ENCODE assay signal across 22 cellular contexts in the genomic region with DNA sequence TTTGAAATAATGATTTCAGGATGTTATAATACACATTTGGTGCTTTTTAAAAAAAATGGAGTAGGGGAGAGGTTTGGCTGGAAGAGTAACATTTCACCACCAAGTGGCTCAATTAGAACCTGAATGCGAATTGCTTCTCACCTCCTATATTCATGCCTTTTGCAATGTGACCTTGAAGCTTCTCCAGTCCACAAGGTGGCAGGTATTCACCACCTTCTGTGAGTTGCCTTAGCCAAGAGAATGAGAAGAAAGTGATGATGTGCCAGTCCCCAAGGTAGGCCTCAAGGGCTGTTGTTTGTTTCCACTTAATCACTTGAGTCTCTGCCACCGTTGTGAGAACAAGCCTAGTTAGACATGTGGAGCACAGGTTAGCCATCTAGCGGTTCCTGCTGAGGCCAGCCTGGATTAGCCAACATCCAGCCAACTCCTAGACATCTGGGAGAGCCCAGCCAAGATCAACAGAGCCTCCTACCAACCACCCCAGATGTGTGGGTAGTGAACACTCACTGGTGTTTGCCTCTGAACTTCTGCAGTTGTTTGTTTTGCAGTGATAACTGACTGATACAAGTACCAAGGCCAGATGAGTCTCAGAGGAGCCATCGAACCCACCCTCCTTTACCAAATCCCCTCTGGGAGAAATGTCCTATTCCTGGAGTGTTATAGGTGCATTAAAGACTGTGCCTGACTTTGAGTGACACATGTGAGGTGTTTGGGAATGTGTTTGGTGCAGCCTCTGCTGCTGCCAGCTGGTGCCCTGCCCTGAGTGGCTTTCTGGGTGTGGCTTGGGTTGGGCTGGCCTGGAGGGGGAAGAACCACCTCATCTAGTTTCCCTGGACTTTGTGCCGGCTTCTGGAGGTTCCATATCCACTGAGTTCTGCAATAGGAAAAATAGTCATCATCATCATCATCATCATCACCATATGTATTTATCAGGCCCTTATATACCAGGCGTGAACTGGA.
DNase-seq lines count a peak whose midpoint lies in the region; ATAC-seq and TF ChIP-seq lines count a peak whose summit lies in the region.
"Had no signal": no experiment of that assay in that cellular context is flagged by ENCODE, and none has a peak within 500 bp of the region (broad histone marks: within the 10 kb centered on the region; RNA-seq: fewer than 3 reads in every experiment).

No MANE protein-coding gene starts in this region.

- H3K9me2 ChIP-seq in PC-3 (replicated peaks; ENCODE audit: low read length) = no peaks in the 10 kb centered on the region

- intact Hi-C loops in PC-3 (cut with micrococcal nuclease) = loop anchor here (2.0 kb wide), 1 partner anchor 158 kb away; no protein-coding TSS in a partner anchor
- intact Hi-C loops in activated T-helper 2 cell treated with anti-CD3 and anti-CD28 coated beads, Interferon-gamma antibody, Interleukin-2, Interleukin-4, amounts not matched to agents 10 μg/mL and 5 μg/mL and 100 μg/mL, durations not matched to agents 14 hours and 24 hours and 36 hours (cut with micrococcal nuclease) = no loop called here

- DNase-seq in GM12864 (ENCODE audit: low read depth) (no peak), PC-3 (peak; percentile 43), fibroblast of pulmonary artery (ENCODE audit: low read depth) (peak; percentile 8), foreskin melanocyte (no peak), HEK293T (ENCODE audit: extremely low spot score) (no peak), GDM1 (lab: John Stamatoyannopoulos, UW) (no peak)
- DNase-seq in activated T-helper 2 cell treated with anti-CD3 and anti-CD28 coated beads, Interferon-gamma antibody, Interleukin-2, Interleukin-4, amounts not matched to agents 10 μg/mL and 5 μg/mL and 100 μg/mL, durations not matched to agents 14 hours and 24 hours and 36 hours (ENCODE audit: low spot score) = no peak
- DNase-seq: activated CD8-positive, alpha-beta memory T cell treated with anti-CD3 and anti-CD28 coated beads, Interleukin-2, amount 50 U/mL, for 4 hours; adrenal gland; dermis blood vessel endothelial cell; EL; kidney; NCI-H2227 treated with DMSO at 0.1 percent for 48 hours; retina; Right ventricle myocardium superior; stimulated activated CD4-positive, alpha-beta T cell treated with anti-CD3 and anti-CD28 coated beads, Interleukin-4, amount 100 ng/mL, for 24 hours; stimulated activated naive CD4-positive, alpha-beta T cell treated with Interleukin-2 at 50 U/mL for 16 hours; T1000 had no signal

- H3K79me2 ChIP-seq in PC-3 (ENCODE audit: low read length) = no peaks in the 10 kb centered on the region

- CTCF ChIA-PET in PC-3 (lab: Charles Lee) = no interaction called here
- CTCF ChIA-PET in HEK293T (lab: Yijun Ruan, JAX) = no interaction called here

- H3K4me2 ChIP-seq in PC-3 (ENCODE audit: low read length) = no peak overlapping the region

- POLR2A ChIA-PET in PC-3 (lab: Charles Lee; ENCODE audit: unreplicated experiment) (no interaction called here), HEK293T (lab: Yijun Ruan, JAX) (no interaction called here)

- H3K4me3 Mint-ChIP-seq in activated T-helper 2 cell treated with anti-CD3 and anti-CD28 coated beads, Interferon-gamma antibody, Interleukin-2, Interleukin-4, amounts not matched to agents 10 μg/mL and 5 μg/mL and 100 μg/mL, durations not matched to agents 14 hours and 24 hours and 36 hours (ENCODE audit: low read depth) = no peak overlapping the region
- H3K4me3 Mint-ChIP-seq: B cell; IgD-negative memory B cell; naive thymus-derived CD4-positive, alpha-beta T cell had no signal

- no peaks in the 10 kb centered on the region for H3K36me3 Mint-ChIP-seq in activated T-helper 2 cell treated with anti-CD3 and anti-CD28 coated beads, Interferon-gamma antibody, Interleukin-2, Interleukin-4, amounts not matched to agents 10 μg/mL and 5 μg/mL and 100 μg/mL, durations not matched to agents 14 hours and 24 hours and 36 hours (ENCODE audit: low read depth)
- H3K36me3 Mint-ChIP-seq: naive thymus-derived CD4-positive, alpha-beta T cell had no signal

- H3K4me1 ChIP-seq in PC-3 (ENCODE audit: insufficient read depth, low read length) = no peaks in the 10 kb centered on the region
- H3K4me1 ChIP-seq: adrenal gland had no signal

- no peaks in the 10 kb centered on the region for H3F3A ChIP-seq in PC-3 (ENCODE audit: low read length, unreplicated experiment)

- H3K27ac ChIP-seq in 22Rv1 (no peak overlapping the region), PC-3 (ENCODE audit: low read length) (no peak overlapping the region)
- H3K27ac ChIP-seq: adrenal gland had no signal

- H3K27me3 ChIP-seq in PC-3 (ENCODE audit: low read length) = peaks cover 49% of the 10 kb centered on the region
- H3K27me3 ChIP-seq: adrenal gland had no signal

- no peaks in the 10 kb centered on the region for H4K20me1 ChIP-seq in PC-3 (ENCODE audit: low read length)

- ATAC-seq in PC-3 = peak; percentile 27; the same call in 1 of the 2 replicates
- ATAC-seq: naive thymus-derived CD4-positive, alpha-beta T cell had no signal

- TF ChIP-seq CTCF in 22Rv1 (IDR thresholded peaks at IDR 0.05) (peak; percentile 28), GM12864 (IDR thresholded peaks at IDR 0.05; ENCODE audit: low read depth, low read length, missing control alignments) (peak; percentile 18), PC-3 (conservative IDR thresholded peaks at IDR 0.05; ENCODE audit: low read depth, low read length) (peak; percentile 46), fibroblast of pulmonary artery (IDR thresholded peaks at IDR 0.05; ENCODE audit: low read length, missing control alignments) (no peak)

- H3K4me3 ChIP-seq in GM12864 (ENCODE audit: low read depth, low read length) (no peak overlapping the region), PC-3 (ENCODE audit: low read length) (no peak overlapping the region), fibroblast of pulmonary artery (replicated peaks; ENCODE audit: low read depth, low read length) (no peak overlapping the region)
- H3K4me3 ChIP-seq: adrenal gland had no signal

- no TSS peak for BruUV-seq in PC-3 (replicated peaks; lab: Mats Ljungman, UMichigan)

- H3K4me1 Mint-ChIP-seq in activated T-helper 2 cell treated with anti-CD3 and anti-CD28 coated beads, Interferon-gamma antibody, Interleukin-2, Interleukin-4, amounts not matched to agents 10 μg/mL and 5 μg/mL and 100 μg/mL, durations not matched to agents 14 hours and 24 hours and 36 hours (ENCODE audit: low read depth) = no peaks in the 10 kb centered on the region
- H3K4me1 Mint-ChIP-seq: B cell; IgD-negative memory B cell; naive thymus-derived CD4-positive, alpha-beta T cell had no signal

- H3K9me3 Mint-ChIP-seq in activated T-helper 2 cell treated with anti-CD3 and anti-CD28 coated beads, Interferon-gamma antibody, Interleukin-2, Interleukin-4, amounts not matched to agents 10 μg/mL and 5 μg/mL and 100 μg/mL, durations not matched to agents 14 hours and 24 hours and 36 hours = no peaks in the 10 kb centered on the region

- H3K27ac Mint-ChIP-seq in activated T-helper 2 cell treated with anti-CD3 and anti-CD28 coated beads, Interferon-gamma antibody, Interleukin-2, Interleukin-4, amounts not matched to agents 10 μg/mL and 5 μg/mL and 100 μg/mL, durations not matched to agents 14 hours and 24 hours and 36 hours = no peak overlapping the region
- H3K27ac Mint-ChIP-seq: B cell; IgD-negative memory B cell; naive thymus-derived CD4-positive, alpha-beta T cell had no signal

- no peak overlapping the region for H3K9ac ChIP-seq in PC-3 (ENCODE audit: low read length)

- H3K27me3 Mint-ChIP-seq in activated T-helper 2 cell treated with anti-CD3 and anti-CD28 coated beads, Interferon-gamma antibody, Interleukin-2, Interleukin-4, amounts not matched to agents 10 μg/mL and 5 μg/mL and 100 μg/mL, durations not matched to agents 14 hours and 24 hours and 36 hours (ENCODE audit: low read depth) = no peaks in the 10 kb centered on the region

- H2AFZ ChIP-seq in PC-3 (ENCODE audit: low read length) = no peak overlapping the region

- H3K9me3 ChIP-seq in PC-3 (ENCODE audit: low read length) = 0 out of 2 replicates have a peak, but pooled peaks cover 1% of the 10 kb centered on the region
- H3K9me3 ChIP-seq: adrenal gland had no signal

- no peaks in the 10 kb centered on the region for H3K36me3 ChIP-seq in PC-3 (ENCODE audit: low read depth, low read length)
- H3K36me3 ChIP-seq: adrenal gland had no signal

TF ChIP-seq in HEK293T, 16 proteins besides CTCF, POLR2A, EP300 and RAD21:
- TF ChIP-seq FOXM1 (IDR thresholded peaks at IDR 0.05; ENCODE audit: borderline replicate concordance) (no peak), SUZ12 (IDR thresholded peaks at IDR 0.05) (no peak), LEF1 (IDR thresholded peaks at IDR 0.05; ENCODE audit: borderline replicate concordance) (no peak), ARNT (IDR thresholded peaks at IDR 0.05) (no peak), CTBP1 (IDR thresholded peaks at IDR 0.05; ENCODE audit: borderline replicate concordance) (no peak), FOXK2 (IDR thresholded peaks at IDR 0.05) (no peak), SP1 (IDR thresholded peaks at IDR 0.05) (no peak), NFRKB (IDR thresholded peaks at IDR 0.05) (no peak), FOXA1 (IDR thresholded peaks at IDR 0.05) (no peak), ELF4 (IDR thresholded peaks at IDR 0.05) (no peak), HDGF (IDR thresholded peaks at IDR 0.05; ENCODE audit: borderline replicate concordance) (no peak), L3MBTL2 (conservative IDR thresholded peaks at IDR 0.05) (no peak), ZNF384 (IDR thresholded peaks at IDR 0.05) (no peak), TARDBP (IDR thresholded peaks at IDR 0.05) (no peak), BHLHE40 (IDR thresholded peaks at IDR 0.05; ENCODE audit: borderline replicate concordance) (no peak)
- TF ChIP-seq, protein P1, sequence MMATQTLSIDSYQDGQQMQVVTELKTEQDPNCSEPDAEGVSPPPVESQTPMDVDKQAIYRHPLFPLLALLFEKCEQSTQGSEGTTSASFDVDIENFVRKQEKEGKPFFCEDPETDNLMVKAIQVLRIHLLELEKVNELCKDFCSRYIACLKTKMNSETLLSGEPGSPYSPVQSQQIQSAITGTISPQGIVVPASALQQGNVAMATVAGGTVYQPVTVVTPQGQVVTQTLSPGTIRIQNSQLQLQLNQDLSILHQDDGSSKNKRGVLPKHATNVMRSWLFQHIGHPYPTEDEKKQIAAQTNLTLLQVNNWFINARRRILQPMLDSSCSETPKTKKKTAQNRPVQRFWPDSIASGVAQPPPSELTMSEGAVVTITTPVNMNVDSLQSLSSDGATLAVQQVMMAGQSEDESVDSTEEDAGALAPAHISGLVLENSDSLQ (IDR thresholded peaks at IDR 0.05) = no peak

Comparison
In these comparisons a context has a peak if more than half of its experiments do, and no peak if none do; other contexts are left out.
1. DNase-seq: peak in PC-3 (single experiment) and fibroblast of pulmonary artery (single experiment); none in GM12864 (single experiment), foreskin melanocyte (single experiment), HEK293T (single experiment), activated T-helper 2 cell treated with anti-CD3 and anti-CD28 coated beads, Interferon-gamma antibody, Interleukin-2, Interleukin-4, amounts not matched to agents 10 μg/mL and 5 μg/mL and 100 μg/mL, durations not matched to agents 14 hours and 24 hours and 36 hours (single experiment) and GDM1 (single experiment).